Comparison of ENCODE assay signal across 1 cellular context in genomic region chr19:7916908-7917291, GRCh38.
TF ChIP-seq lines count a peak whose summit lies in the region.

No MANE protein-coding gene starts in this region.

TF ChIP-seq in A549, 52 proteins besides CTCF, POLR2A, EP300 and RAD21:
- TF ChIP-seq ESRRA (IDR thresholded peaks at IDR 0.05; ENCODE audit: borderline replicate concordance, low read length) (no peak), NPAS2 (CRISPR knock-in tag; IDR thresholded peaks at IDR 0.05; ENCODE audit: borderline replicate concordance) (no peak), HDAC2 (IDR thresholded peaks at IDR 0.05) (no peak), MAX (IDR thresholded peaks at IDR 0.05) (no peak)
